In genomic region chr13:111978536-111978935, GRCh38 we compare ENCODE assay signal across 21 cellular contexts.
"Had no signal": no experiment of that assay in that cellular context is flagged by ENCODE, and none has a peak within 500 bp of the region (broad histone marks: within the 10 kb centered on the region; RNA-seq: fewer than 3 reads in every experiment).

No MANE protein-coding gene starts in this region.

- DNase-seq: IMR-90, Karpas-422, KG1, MG63, NCI-H1092, NCI-H1105 treated with DMSO at 0.1 percent for 48 hours, NCI-H1417 treated with DMSO at 0.1 percent for 48 hours, NCI-H146, NCI-H1694 treated with DMSO at 0.1 percent for 48 hours, NCI-H2029, NCI-H2081 treated with DMSO at 0.1 percent for 48 hours, NCI-H2171, NCI-H226, NCI-H446, NCI-H510A, NCI-H524 treated with DMSO at 0.1 percent for 48 hours, NCI-H69, NCI-H774, SHP77, SK-N-SH had no signal

- ATAC-seq: HepG2 had no signal
